ENCODE assay signal across 1 cellular context in genomic region chr11:110097459-110098012, GRCh38.
TF ChIP-seq lines count a peak whose summit lies in the region.

No MANE protein-coding gene starts in this region.

TF ChIP-seq in GM12878, 131 proteins besides CTCF, POLR2A, EP300 and RAD21 (continued from another document):
- no peak for TF ChIP-seq HCFC1 (IDR thresholded peaks at IDR 0.05; ENCODE audit: low read length)
- TF ChIP-seq JUND (IDR thresholded peaks at IDR 0.05; ENCODE audit: low read depth, low read length): no peak
- no peak for TF ChIP-seq STAT3 (IDR thresholded peaks at IDR 0.05; ENCODE audit: low read depth, low read length)
- TF ChIP-seq ZBTB4 (CRISPR knock-in tag; IDR thresholded peaks at IDR 0.05): no peak
- peak; percentile 3; the same call in 1 of the 2 replicates for TF ChIP-seq JUNB (IDR thresholded peaks at IDR 0.05)
TF ChIP-seq in GM12878: peak in this region for 18.
